ENCODE assay signal across 1 cellular context in the genomic region with DNA sequence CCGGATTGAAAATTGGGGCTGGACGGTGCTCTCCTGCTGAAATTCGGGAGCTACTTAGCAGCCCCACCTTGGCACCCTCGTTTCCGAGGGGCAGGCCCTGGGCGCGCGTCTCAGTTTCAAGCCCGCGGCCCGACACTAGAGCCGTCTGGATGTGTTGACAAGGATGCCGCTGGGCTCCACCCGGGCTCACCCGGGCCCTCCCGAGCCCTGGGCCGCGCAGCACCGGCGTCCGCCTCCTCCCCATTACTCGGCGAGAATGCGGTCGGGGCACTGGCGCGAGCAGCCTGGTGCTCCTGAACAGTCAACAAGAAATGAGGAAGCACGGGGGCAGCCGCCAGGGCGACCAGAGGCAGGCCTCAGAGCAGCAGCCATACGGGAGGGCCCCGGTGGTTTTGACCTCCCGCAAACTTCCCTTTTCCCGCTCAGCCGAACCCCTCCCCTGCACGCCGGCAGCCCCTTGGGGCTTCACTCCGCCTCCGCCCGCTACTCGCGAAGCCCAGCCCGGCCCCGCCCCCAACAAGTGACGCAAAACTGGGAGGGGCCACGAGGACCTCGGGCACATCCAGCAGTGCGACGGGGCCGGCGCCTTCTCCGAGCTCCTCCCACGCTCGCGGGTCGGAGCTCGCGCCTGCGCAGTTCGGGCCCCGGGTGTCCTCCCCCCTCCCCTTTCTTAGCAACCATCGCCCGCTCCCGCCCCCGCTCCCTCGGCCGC.
TF ChIP-seq lines count a peak whose summit lies in the region.

No MANE protein-coding gene starts in this region.

TF ChIP-seq in HepG2, 621 proteins besides CTCF, POLR2A, EP300 and RAD21 (continued from another document):
- TF ChIP-seq, protein P1, sequence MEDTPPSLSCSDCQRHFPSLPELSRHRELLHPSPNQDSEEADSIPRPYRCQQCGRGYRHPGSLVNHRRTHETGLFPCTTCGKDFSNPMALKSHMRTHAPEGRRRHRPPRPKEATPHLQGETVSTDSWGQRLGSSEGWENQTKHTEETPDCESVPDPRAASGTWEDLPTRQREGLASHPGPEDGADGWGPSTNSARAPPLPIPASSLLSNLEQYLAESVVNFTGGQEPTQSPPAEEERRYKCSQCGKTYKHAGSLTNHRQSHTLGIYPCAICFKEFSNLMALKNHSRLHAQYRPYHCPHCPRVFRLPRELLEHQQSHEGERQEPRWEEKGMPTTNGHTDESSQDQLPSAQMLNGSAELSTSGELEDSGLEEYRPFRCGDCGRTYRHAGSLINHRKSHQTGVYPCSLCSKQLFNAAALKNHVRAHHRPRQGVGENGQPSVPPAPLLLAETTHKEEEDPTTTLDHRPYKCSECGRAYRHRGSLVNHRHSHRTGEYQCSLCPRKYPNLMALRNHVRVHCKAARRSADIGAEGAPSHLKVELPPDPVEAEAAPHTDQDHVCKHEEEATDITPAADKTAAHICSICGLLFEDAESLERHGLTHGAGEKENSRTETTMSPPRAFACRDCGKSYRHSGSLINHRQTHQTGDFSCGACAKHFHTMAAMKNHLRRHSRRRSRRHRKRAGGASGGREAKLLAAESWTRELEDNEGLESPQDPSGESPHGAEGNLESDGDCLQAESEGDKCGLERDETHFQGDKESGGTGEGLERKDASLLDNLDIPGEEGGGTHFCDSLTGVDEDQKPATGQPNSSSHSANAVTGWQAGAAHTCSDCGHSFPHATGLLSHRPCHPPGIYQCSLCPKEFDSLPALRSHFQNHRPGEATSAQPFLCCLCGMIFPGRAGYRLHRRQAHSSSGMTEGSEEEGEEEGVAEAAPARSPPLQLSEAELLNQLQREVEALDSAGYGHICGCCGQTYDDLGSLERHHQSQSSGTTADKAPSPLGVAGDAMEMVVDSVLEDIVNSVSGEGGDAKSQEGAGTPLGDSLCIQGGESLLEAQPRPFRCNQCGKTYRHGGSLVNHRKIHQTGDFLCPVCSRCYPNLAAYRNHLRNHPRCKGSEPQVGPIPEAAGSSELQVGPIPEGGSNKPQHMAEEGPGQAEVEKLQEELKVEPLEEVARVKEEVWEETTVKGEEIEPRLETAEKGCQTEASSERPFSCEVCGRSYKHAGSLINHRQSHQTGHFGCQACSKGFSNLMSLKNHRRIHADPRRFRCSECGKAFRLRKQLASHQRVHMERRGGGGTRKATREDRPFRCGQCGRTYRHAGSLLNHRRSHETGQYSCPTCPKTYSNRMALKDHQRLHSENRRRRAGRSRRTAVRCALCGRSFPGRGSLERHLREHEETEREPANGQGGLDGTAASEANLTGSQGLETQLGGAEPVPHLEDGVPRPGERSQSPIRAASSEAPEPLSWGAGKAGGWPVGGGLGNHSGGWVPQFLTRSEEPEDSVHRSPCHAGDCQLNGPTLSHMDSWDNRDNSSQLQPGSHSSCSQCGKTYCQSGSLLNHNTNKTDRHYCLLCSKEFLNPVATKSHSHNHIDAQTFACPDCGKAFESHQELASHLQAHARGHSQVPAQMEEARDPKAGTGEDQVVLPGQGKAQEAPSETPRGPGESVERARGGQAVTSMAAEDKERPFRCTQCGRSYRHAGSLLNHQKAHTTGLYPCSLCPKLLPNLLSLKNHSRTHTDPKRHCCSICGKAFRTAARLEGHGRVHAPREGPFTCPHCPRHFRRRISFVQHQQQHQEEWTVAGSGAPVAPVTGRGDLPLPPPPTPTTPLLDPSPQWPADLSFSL (CRISPR knock-in tag; IDR thresholded peaks at IDR 0.05) = no peak
- TF ChIP-seq, protein P2, sequence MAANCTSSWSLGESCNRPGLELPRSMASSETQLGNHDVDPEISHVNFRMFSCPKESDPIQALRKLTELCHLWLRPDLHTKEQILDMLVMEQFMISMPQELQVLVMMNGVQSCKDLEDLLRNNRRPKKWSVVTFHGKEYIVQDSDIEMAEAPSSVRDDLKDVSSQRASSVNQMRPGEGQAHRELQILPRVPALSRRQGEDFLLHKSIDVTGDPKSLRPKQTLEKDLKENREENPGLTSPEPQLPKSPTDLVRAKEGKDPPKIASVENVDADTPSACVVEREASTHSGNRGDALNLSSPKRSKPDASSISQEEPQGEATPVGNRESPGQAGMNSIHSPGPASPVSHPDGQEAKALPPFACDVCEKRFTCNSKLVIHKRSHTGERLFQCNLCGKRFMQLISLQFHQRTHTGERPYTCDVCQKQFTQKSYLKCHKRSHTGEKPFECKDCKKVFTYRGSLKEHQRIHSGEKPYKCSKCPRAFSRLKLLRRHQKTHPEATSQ (CRISPR knock-in tag; IDR thresholded peaks at IDR 0.05; ENCODE audit: borderline replicate concordance) = peak; percentile 57; the same call in 1 of the 2 replicates
- TF ChIP-seq ZIK1 (CRISPR knock-in tag; IDR thresholded peaks at IDR 0.05; ENCODE audit: borderline replicate concordance, low read depth) = 0 out of 2 replicates have a peak, but pooled peaks have one; percentile 60
- TF ChIP-seq SP1 (IDR thresholded peaks at IDR 0.05) = no peak
- peak; percentile 98 for TF ChIP-seq SP1 (CRISPR knock-in tag; IDR thresholded peaks at IDR 0.05)
- TF ChIP-seq ARNT2 (CRISPR knock-in tag; IDR thresholded peaks at IDR 0.05; ENCODE audit: low read depth) = peak; percentile 79; the same call in 1 of the 2 replicates
- peak; percentile 64; the same call in 1 of the 2 replicates for TF ChIP-seq ISL2 (CRISPR knock-in tag; IDR thresholded peaks at IDR 0.05)
- peak; percentile 16; the same call in 1 of the 2 replicates for TF ChIP-seq ZMYM4 (CRISPR knock-in tag; IDR thresholded peaks at IDR 0.05)
- no peak for TF ChIP-seq GTF3A (CRISPR knock-in tag; conservative IDR thresholded peaks at IDR 0.05)
- peak; percentile 88 for TF ChIP-seq RXRA (CRISPR knock-in tag; IDR thresholded peaks at IDR 0.05)
- TF ChIP-seq TCF7 (IDR thresholded peaks at IDR 0.05; ENCODE audit: low read depth) = no peak
- TF ChIP-seq, protein P3, sequence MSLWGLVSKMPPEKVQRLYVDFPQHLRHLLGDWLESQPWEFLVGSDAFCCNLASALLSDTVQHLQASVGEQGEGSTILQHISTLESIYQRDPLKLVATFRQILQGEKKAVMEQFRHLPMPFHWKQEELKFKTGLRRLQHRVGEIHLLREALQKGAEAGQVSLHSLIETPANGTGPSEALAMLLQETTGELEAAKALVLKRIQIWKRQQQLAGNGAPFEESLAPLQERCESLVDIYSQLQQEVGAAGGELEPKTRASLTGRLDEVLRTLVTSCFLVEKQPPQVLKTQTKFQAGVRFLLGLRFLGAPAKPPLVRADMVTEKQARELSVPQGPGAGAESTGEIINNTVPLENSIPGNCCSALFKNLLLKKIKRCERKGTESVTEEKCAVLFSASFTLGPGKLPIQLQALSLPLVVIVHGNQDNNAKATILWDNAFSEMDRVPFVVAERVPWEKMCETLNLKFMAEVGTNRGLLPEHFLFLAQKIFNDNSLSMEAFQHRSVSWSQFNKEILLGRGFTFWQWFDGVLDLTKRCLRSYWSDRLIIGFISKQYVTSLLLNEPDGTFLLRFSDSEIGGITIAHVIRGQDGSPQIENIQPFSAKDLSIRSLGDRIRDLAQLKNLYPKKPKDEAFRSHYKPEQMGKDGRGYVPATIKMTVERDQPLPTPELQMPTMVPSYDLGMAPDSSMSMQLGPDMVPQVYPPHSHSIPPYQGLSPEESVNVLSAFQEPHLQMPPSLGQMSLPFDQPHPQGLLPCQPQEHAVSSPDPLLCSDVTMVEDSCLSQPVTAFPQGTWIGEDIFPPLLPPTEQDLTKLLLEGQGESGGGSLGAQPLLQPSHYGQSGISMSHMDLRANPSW (CRISPR knock-in tag; IDR thresholded peaks at IDR 0.05; ENCODE audit: borderline replicate concordance) = no peak
- TF ChIP-seq, protein P4, sequence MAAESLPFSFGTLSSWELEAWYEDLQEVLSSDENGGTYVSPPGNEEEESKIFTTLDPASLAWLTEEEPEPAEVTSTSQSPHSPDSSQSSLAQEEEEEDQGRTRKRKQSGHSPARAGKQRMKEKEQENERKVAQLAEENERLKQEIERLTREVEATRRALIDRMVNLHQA (CRISPR knock-in tag; IDR thresholded peaks at IDR 0.05) = no peak; the same call in 1 of the 2 replicates
TF ChIP-seq in HepG2: peak in this region for 349.
